ENCODE assay signal across 14 cellular contexts in the genomic region with DNA sequence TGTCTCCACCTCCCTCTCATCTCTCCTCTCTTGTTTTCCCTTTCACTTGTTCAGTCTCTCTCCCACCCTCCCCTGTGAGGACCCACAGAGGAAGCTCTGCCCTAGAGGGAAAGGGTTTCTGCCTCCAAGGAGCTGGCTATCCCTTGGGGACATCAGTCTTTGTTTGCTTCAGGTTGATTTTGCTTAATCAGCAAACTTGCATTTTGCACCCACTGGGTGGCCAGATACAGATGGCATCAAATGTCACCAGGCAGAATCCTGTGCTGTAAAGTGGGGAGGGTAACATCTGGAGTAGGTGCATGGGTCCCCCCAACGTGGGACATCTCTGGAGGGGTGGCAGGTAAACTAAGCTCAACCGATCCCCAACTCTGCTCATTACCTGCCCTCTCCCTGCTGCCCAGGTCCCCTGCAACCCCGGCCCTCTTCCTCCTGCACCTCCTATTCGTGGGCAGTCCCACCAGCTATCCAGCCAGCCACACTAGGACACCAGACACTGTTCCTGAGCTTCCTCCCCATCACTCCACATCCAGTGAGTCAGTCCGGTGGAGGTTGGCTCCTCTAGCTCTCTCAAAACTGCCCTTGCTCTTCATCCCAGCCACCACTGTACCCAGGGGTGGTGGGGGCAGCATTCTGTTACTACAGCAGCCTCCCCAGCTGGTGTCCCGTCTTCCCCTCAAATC.
DNase-seq lines count a peak whose midpoint lies in the region; ATAC-seq and TF ChIP-seq lines count a peak whose summit lies in the region.
"Had no signal": no experiment of that assay in that cellular context is flagged by ENCODE, and none has a peak within 500 bp of the region (broad histone marks: within the 10 kb centered on the region; RNA-seq: fewer than 3 reads in every experiment).

No MANE protein-coding gene starts in this region.

- H3K36me3 Mint-ChIP-seq in T-helper 2 cell treated with Interferon-gamma antibody and Interleukin-4, amounts not matched to agents 5 μg/mL and 100 μg/mL, for 36 hours (ENCODE audit: low read depth), result no peaks in the 10 kb centered on the region
- H3K36me3 Mint-ChIP-seq in glutamatergic neuron (ENCODE audit: unreplicated experiment), result no peaks in the 10 kb centered on the region
- H3K36me3 Mint-ChIP-seq: stimulated activated naive B cell treated with anti-CD40 and anti-IgM and Interleukin-4, amounts not matched to agents 10 μg/mL and 1 μg/mL and 100 μg/mL, for 72 hours had no signal

- ATAC-seq in left ventricle myocardium superior (no peak), body of pancreas (no peak), GM18505 (IDR thresholded peaks at IDR 0.05; ENCODE audit: unreplicated experiment) (no peak)
- ATAC-seq: stimulated activated naive B cell treated with anti-CD40 and anti-IgM and Interleukin-4, amounts not matched to agents 10 μg/mL and 1 μg/mL and 100 μg/mL, for 72 hours had no signal

- intact Hi-C loops in left ventricle myocardium inferior (cut with micrococcal nuclease) (no loop called here), left ventricle myocardium superior (cut with micrococcal nuclease) (no loop called here), body of pancreas (cut with DNase I) (no loop called here)

- H3K27ac Mint-ChIP-seq in T-helper 2 cell treated with Interferon-gamma antibody and Interleukin-4, amounts not matched to agents 5 μg/mL and 100 μg/mL, for 36 hours, result peak overlapping the region; percentile 64
- H3K27ac Mint-ChIP-seq in glutamatergic neuron (ENCODE audit: unreplicated experiment), result peak overlapping the region; percentile 88
- H3K27ac Mint-ChIP-seq: stimulated activated naive B cell treated with anti-CD40 and anti-IgM and Interleukin-4, amounts not matched to agents 10 μg/mL and 1 μg/mL and 100 μg/mL, for 72 hours had no signal

- DNase-seq in left ventricle myocardium inferior (no peak), left ventricle myocardium superior (no peak), glutamatergic neuron (no peak), body of pancreas (no peak), DMS79 (lab: John Stamatoyannopoulos, UW) (no peak)
- no peak for DNase-seq in T-helper 2 cell treated with Interferon-gamma antibody and Interleukin-4, amounts not matched to agents 5 μg/mL and 100 μg/mL, for 36 hours (ENCODE audit: low spot score)
- DNase-seq: KG1; NCI-H1092 treated with DMSO at 0.1 percent for 48 hours; NCI-H748 treated with DMSO at 0.1 percent for 48 hours; PC-9; stimulated activated naive B cell treated with anti-CD40 and anti-IgM and Interleukin-4, amounts not matched to agents 10 μg/mL and 1 μg/mL and 100 μg/mL, for 72 hours had no signal

- H3K9me3 ChIP-seq in left ventricle myocardium inferior (replicated peaks) (no peaks in the 10 kb centered on the region), body of pancreas (no peaks in the 10 kb centered on the region)

- H3K9me3 Mint-ChIP-seq in T-helper 2 cell treated with Interferon-gamma antibody and Interleukin-4, amounts not matched to agents 5 μg/mL and 100 μg/mL, for 36 hours, result no peaks in the 10 kb centered on the region
- H3K9me3 Mint-ChIP-seq in glutamatergic neuron (ENCODE audit: unreplicated experiment), result peaks cover 18% of the 10 kb centered on the region
- H3K9me3 Mint-ChIP-seq: stimulated activated naive B cell treated with anti-CD40 and anti-IgM and Interleukin-4, amounts not matched to agents 10 μg/mL and 1 μg/mL and 100 μg/mL, for 72 hours had no signal

- H3K4me1 ChIP-seq in left ventricle myocardium inferior (peaks cover 72% of the 10 kb centered on the region), body of pancreas (no peaks in the 10 kb centered on the region)

- H3K27me3 ChIP-seq in left ventricle myocardium inferior (ENCODE audit: low read depth) (no peaks in the 10 kb centered on the region), body of pancreas (no peaks in the 10 kb centered on the region)

- peak overlapping the region; percentile 84 for H3K4me3 Mint-ChIP-seq in T-helper 2 cell treated with Interferon-gamma antibody and Interleukin-4, amounts not matched to agents 5 μg/mL and 100 μg/mL, for 36 hours
- peak overlapping the region; percentile 36 for H3K4me3 Mint-ChIP-seq in glutamatergic neuron (ENCODE audit: unreplicated experiment)
- H3K4me3 Mint-ChIP-seq: stimulated activated naive B cell treated with anti-CD40 and anti-IgM and Interleukin-4, amounts not matched to agents 10 μg/mL and 1 μg/mL and 100 μg/mL, for 72 hours had no signal

- TF ChIP-seq POLR2A in body of pancreas (IDR thresholded peaks at IDR 0.05) (no peak), GM18505 (IDR thresholded peaks at IDR 0.05; ENCODE audit: borderline replicate concordance, extremely low read depth, insufficient read depth, insufficient read length) (no peak)

- no peaks in the 10 kb centered on the region for H3K36me3 ChIP-seq in left ventricle myocardium inferior
- no peaks in the 10 kb centered on the region for H3K36me3 ChIP-seq in body of pancreas (replicated peaks in 1 of 2; ENCODE audit: insufficient read depth in 1 of 2, low read depth in 2 of 2)

- H3K27me3 Mint-ChIP-seq in T-helper 2 cell treated with Interferon-gamma antibody and Interleukin-4, amounts not matched to agents 5 μg/mL and 100 μg/mL, for 36 hours (ENCODE audit: low read depth), result peaks cover 8% of the 10 kb centered on the region
- H3K27me3 Mint-ChIP-seq in glutamatergic neuron (ENCODE audit: unreplicated experiment), result peaks cover 17% of the 10 kb centered on the region

- TF ChIP-seq CTCF in left ventricle myocardium inferior (IDR thresholded peaks at IDR 0.05; ENCODE audit: borderline replicate concordance) (no peak), glutamatergic neuron (IDR thresholded peaks at IDR 0.05; ENCODE audit: partially characterized antibody, unreplicated experiment) (no peak), body of pancreas (IDR thresholded peaks at IDR 0.05) (no peak)

- peaks cover 66% of the 10 kb centered on the region for H3K4me1 Mint-ChIP-seq in T-helper 2 cell treated with Interferon-gamma antibody and Interleukin-4, amounts not matched to agents 5 μg/mL and 100 μg/mL, for 36 hours (ENCODE audit: low read depth)
- peaks cover 59% of the 10 kb centered on the region for H3K4me1 Mint-ChIP-seq in glutamatergic neuron (ENCODE audit: low read depth, unreplicated experiment)

- WGBS in body of pancreas, 2 donors, result 52 to 58% methylated on average over 6 of the region's 6 CpGs

- H3K4me3 ChIP-seq in left ventricle myocardium inferior (no peak overlapping the region), body of pancreas (no peak overlapping the region)
- H3K4me3 ChIP-seq: PC-9, smooth muscle cell had no signal

- H3K27ac ChIP-seq in left ventricle myocardium inferior (replicated peaks), result peak overlapping the region; percentile 60
- no peak overlapping the region for H3K27ac ChIP-seq in body of pancreas
- H3K27ac ChIP-seq: PC-9, VCaP had no signal
